9 cellular contexts compared by ENCODE assay signal in genomic region chr1:164320780-164321683, GRCh38.
DNase-seq lines count a peak whose midpoint lies in the region; ATAC-seq and TF ChIP-seq lines count a peak whose summit lies in the region.
"Had no signal": no experiment of that assay in that cellular context is flagged by ENCODE, and none has a peak within 500 bp of the region (broad histone marks: within the 10 kb centered on the region; RNA-seq: fewer than 3 reads in every experiment).

No MANE protein-coding gene starts in this region.

- TF ChIP-seq CTCF in 22Rv1 (IDR thresholded peaks at IDR 0.05) (0 out of 2 replicates have a peak, but pooled peaks have one; percentile 7), esophagus muscularis mucosa (IDR thresholded peaks at IDR 0.05) (no peak), CD14-positive monocyte (IDR thresholded peaks at IDR 0.05) (no peak)

- H3K4me1 Mint-ChIP-seq in CD14-positive monocyte = no peaks in the 10 kb centered on the region
- peaks cover 0 to 5% (median under 1%) of the 10 kb centered on the region in 4 donors for H3K4me1 Mint-ChIP-seq in naive thymus-derived CD8-positive, alpha-beta T cell

- H3K27me3 Mint-ChIP-seq in CD14-positive monocyte (ENCODE audit: low read depth in 3 of 3) = peaks cover 7 to 26% (median 19%) of the 10 kb centered on the region in 3 donors
- peaks cover 2 to 20% (median 10%) of the 10 kb centered on the region in 5 donors for H3K27me3 Mint-ChIP-seq in naive thymus-derived CD8-positive, alpha-beta T cell

- ATAC-seq in HG03439 (IDR thresholded peaks at IDR 0.05; ENCODE audit: unreplicated experiment) = no peak
- no peak for ATAC-seq in naive thymus-derived CD8-positive, alpha-beta T cell

- peaks cover 3 to 15% (median 5%) of the 10 kb centered on the region in 7 donors for H3K9me3 Mint-ChIP-seq in CD14-positive monocyte
- peaks cover 0 to 10% (median 5%) of the 10 kb centered on the region in 9 donors for H3K9me3 Mint-ChIP-seq in naive thymus-derived CD8-positive, alpha-beta T cell

- H3K27ac Mint-ChIP-seq in CD14-positive monocyte = no peak overlapping the region
- H3K27ac Mint-ChIP-seq in naive thymus-derived CD8-positive, alpha-beta T cell = no peak overlapping the region
- H3K27ac Mint-ChIP-seq: CD4-positive, alpha-beta T cell had no signal

- H3K36me3 Mint-ChIP-seq in CD14-positive monocyte = no peaks in the 10 kb centered on the region
- H3K36me3 Mint-ChIP-seq in naive thymus-derived CD8-positive, alpha-beta T cell = peaks cover 0 to 3% (median 0%) of the 10 kb centered on the region in 3 donors

- no peaks in the 10 kb centered on the region for H3K27me3 ChIP-seq in esophagus muscularis mucosa
- peaks cover 11% of the 10 kb centered on the region for H3K27me3 ChIP-seq in mucosa of stomach (ENCODE audit: control insufficient read depth, insufficient read depth, low read length)

- DNase-seq in NCI-H2227 (lab: John Stamatoyannopoulos, UW; ENCODE audit: unreplicated experiment) = peak; percentile 63
- no peak for DNase-seq in esophagus muscularis mucosa (ENCODE audit: extremely low spot score)
- DNase-seq in NCI-H2196 (lab: John Stamatoyannopoulos, UW; ENCODE audit: unreplicated experiment) = no peak
- no peak for DNase-seq in CD14-positive monocyte (ENCODE audit: low spot score)
- DNase-seq in naive thymus-derived CD8-positive, alpha-beta T cell = no peak
- DNase-seq: CD4-positive, alpha-beta T cell had no signal

- intact Hi-C loops in esophagus muscularis mucosa (cut with DNase I) = loop anchor here (10.0 kb wide), 1 partner anchor 294 kb away; no protein-coding TSS in a partner anchor
- intact Hi-C loops in CD14-positive monocyte (cut with micrococcal nuclease) = no loop called here

- no peak for TF ChIP-seq POLR2A in esophagus muscularis mucosa (IDR thresholded peaks at IDR 0.05; ENCODE audit: low read depth)

- H3K4me3 Mint-ChIP-seq in CD14-positive monocyte = peak overlapping the region in 1 of 2 donors; percentile 29
- no peak overlapping the region for H3K4me3 Mint-ChIP-seq in naive thymus-derived CD8-positive, alpha-beta T cell
- H3K4me3 Mint-ChIP-seq: CD4-positive, alpha-beta T cell had no signal

- H3K9ac ChIP-seq in mucosa of stomach (ENCODE audit: low read length) = peak overlapping the region; percentile 17

- H3K9me3 ChIP-seq in esophagus muscularis mucosa (no peaks in the 10 kb centered on the region), mucosa of stomach (ENCODE audit: control insufficient read depth, low read length) (no peaks in the 10 kb centered on the region)

- peaks cover 0 to 21% (median 13%) of the 10 kb centered on the region in 4 donors for H3K4me1 ChIP-seq in esophagus muscularis mucosa
- no peaks in the 10 kb centered on the region for H3K4me1 ChIP-seq in mucosa of stomach (ENCODE audit: control insufficient read depth, insufficient read depth, low read length)

- TF ChIP-seq EP300 in esophagus muscularis mucosa (IDR thresholded peaks at IDR 0.05) = no peak

- H3K36me3 ChIP-seq in esophagus muscularis mucosa = no peaks in the 10 kb centered on the region
- H3K36me3 ChIP-seq in mucosa of stomach (ENCODE audit: control insufficient read depth, insufficient read depth, low read length) = no peaks in the 10 kb centered on the region

- H3K27ac ChIP-seq in 22Rv1 = peak overlapping the region; percentile 22; the same call in 1 of the 2 replicates
- peak overlapping the region; percentile 68 to 78 (median 74) for H3K27ac ChIP-seq in esophagus muscularis mucosa (replicated peaks in 1 of 4)

- H3K4me3 ChIP-seq in esophagus muscularis mucosa (peak overlapping the region; percentile 46 to 64 (median 58)), mucosa of stomach (ENCODE audit: low read length) (peak overlapping the region; percentile 15)

- WGBS in esophagus muscularis mucosa = 4% methylated on average over 33 of the region's 55 CpGs

- POLR2A ChIA-PET in naive thymus-derived CD8-positive, alpha-beta T cell (lab: Charles Lee) = no interaction called here
